In the genomic region with DNA sequence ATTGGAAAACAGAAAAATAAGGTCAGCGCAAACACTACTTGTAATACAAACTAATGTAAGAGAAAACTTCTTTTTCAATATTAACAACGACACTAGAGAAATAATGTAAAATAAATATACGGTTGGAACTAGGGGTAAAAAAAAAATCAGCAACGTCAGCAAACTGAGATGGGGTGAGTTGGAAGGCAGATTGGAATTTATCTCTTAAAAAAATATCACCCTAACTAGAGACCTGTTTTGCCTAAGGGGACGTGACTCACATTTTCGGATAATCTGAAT, we compare ENCODE assay signal across 7 cellular contexts. TPM values are rescaled to one million over a fixed set of nuclear protein-coding genes. Genes with fewer than 3 reads are reported as not detected.
DNase-seq lines count a peak whose midpoint lies in the region; ATAC-seq and TF ChIP-seq lines count a peak whose summit lies in the region.

No MANE protein-coding gene starts in this region.

- peaks cover 19% of the 10 kb centered on the region for H3K4me1 Mint-ChIP-seq in activated T-helper 1 cell treated with anti-CD3 and anti-CD28 coated beads, Interleukin-12 subunit alpha, Interleukin-12 subunit beta, Interleukin-2, Interleukin-4 antibody, amounts not matched to agents 30 ng/mL and 10 ng/mL and 1 ng/mL, durations not matched to agents 14 hours and 24 hours and 36 hours (ENCODE audit: low read depth)
- H3K4me1 Mint-ChIP-seq in stimulated activated memory B cell treated with anti-CD40 and anti-IgM and Interleukin-4, amounts not matched to agents 10 μg/mL and 1 μg/mL and 100 μg/mL, for 72 hours, result peaks cover 32% of the 10 kb centered on the region

- intact Hi-C loops in activated T-helper 1 cell treated with anti-CD3 and anti-CD28 coated beads, Interleukin-12 subunit alpha, Interleukin-12 subunit beta, Interleukin-2, Interleukin-4 antibody, amounts not matched to agents 30 ng/mL and 10 ng/mL and 1 ng/mL, durations not matched to agents 14 hours and 24 hours and 36 hours (cut with micrococcal nuclease), result loop anchor here (2.0 to 5.0 kb wide), 6 partner anchors 50 to 180 kb away; a partner anchor contains a TSS

- H3K4me3 ChIP-seq in HL-60 (replicated peaks; ENCODE audit: insufficient read depth, low read length) (peak overlapping the region; percentile 86), iPS-15b (ENCODE audit: low read depth, low read length) (peak overlapping the region; percentile 95)

- H3K9me3 ChIP-seq in iPS-15b (ENCODE audit: control insufficient read depth, insufficient read depth, low read length), result no peaks in the 10 kb centered on the region

- H3K27me3 Mint-ChIP-seq in activated T-helper 1 cell treated with anti-CD3 and anti-CD28 coated beads, Interleukin-12 subunit alpha, Interleukin-12 subunit beta, Interleukin-2, Interleukin-4 antibody, amounts not matched to agents 30 ng/mL and 10 ng/mL and 1 ng/mL, durations not matched to agents 14 hours and 24 hours and 36 hours (ENCODE audit: insufficient read depth), result peaks cover 33% of the 10 kb centered on the region
- peaks cover 50% of the 10 kb centered on the region for H3K27me3 Mint-ChIP-seq in stimulated activated memory B cell treated with anti-CD40 and anti-IgM and Interleukin-4, amounts not matched to agents 10 μg/mL and 1 μg/mL and 100 μg/mL, for 72 hours

- no peak for ATAC-seq in stimulated activated memory B cell treated with anti-CD40 and anti-IgM and Interleukin-4, amounts not matched to agents 10 μg/mL and 1 μg/mL and 100 μg/mL, for 72 hours

- DNase-seq in HL-60 (ENCODE audit: low read depth in 1 of 2, low spot score in 1 of 2) (no peak), substantia nigra (lab: John Stamatoyannopoulos, UW) (no peak), NCI-H774 (lab: John Stamatoyannopoulos, UW) (no peak), kidney glomerular epithelial cell (lab: John Stamatoyannopoulos, UW) (no peak)
- DNase-seq in activated T-helper 1 cell treated with anti-CD3 and anti-CD28 coated beads, Interleukin-12 subunit alpha, Interleukin-12 subunit beta, Interleukin-2, Interleukin-4 antibody, amounts not matched to agents 30 ng/mL and 10 ng/mL and 1 ng/mL, durations not matched to agents 14 hours and 24 hours and 36 hours (ENCODE audit: low spot score), result no peak

- peak overlapping the region; percentile 81 for H3K27ac ChIP-seq in HL-60 (replicated peaks)
- no peak overlapping the region for H3K27ac ChIP-seq in substantia nigra (ENCODE audit: low read depth, low read length, poor library complexity, severe bottlenecking)

- H3K27ac Mint-ChIP-seq in activated T-helper 1 cell treated with anti-CD3 and anti-CD28 coated beads, Interleukin-12 subunit alpha, Interleukin-12 subunit beta, Interleukin-2, Interleukin-4 antibody, amounts not matched to agents 30 ng/mL and 10 ng/mL and 1 ng/mL, durations not matched to agents 14 hours and 24 hours and 36 hours, result peak overlapping the region; percentile 26
- peak overlapping the region; percentile 85 for H3K27ac Mint-ChIP-seq in stimulated activated memory B cell treated with anti-CD40 and anti-IgM and Interleukin-4, amounts not matched to agents 10 μg/mL and 1 μg/mL and 100 μg/mL, for 72 hours

- no peaks in the 10 kb centered on the region for H3K27me3 ChIP-seq in HL-60 (ENCODE audit: insufficient read depth, poor library complexity, severe bottlenecking)
- H3K27me3 ChIP-seq in iPS-15b (ENCODE audit: control insufficient read depth, insufficient read depth, low read length), result peaks cover 18% of the 10 kb centered on the region

- no peak for TF ChIP-seq CTCF in HL-60 (IDR thresholded peaks at IDR 0.05; ENCODE audit: insufficient read depth, low read length)

- no peaks in the 10 kb centered on the region for H3K9me3 Mint-ChIP-seq in activated T-helper 1 cell treated with anti-CD3 and anti-CD28 coated beads, Interleukin-12 subunit alpha, Interleukin-12 subunit beta, Interleukin-2, Interleukin-4 antibody, amounts not matched to agents 30 ng/mL and 10 ng/mL and 1 ng/mL, durations not matched to agents 14 hours and 24 hours and 36 hours
- no peaks in the 10 kb centered on the region for H3K9me3 Mint-ChIP-seq in stimulated activated memory B cell treated with anti-CD40 and anti-IgM and Interleukin-4, amounts not matched to agents 10 μg/mL and 1 μg/mL and 100 μg/mL, for 72 hours

- H3K36me3 ChIP-seq in iPS-15b (ENCODE audit: control insufficient read depth, insufficient read depth, low read length), result no peaks in the 10 kb centered on the region

- peaks cover 8% of the 10 kb centered on the region for H3K4me1 ChIP-seq in iPS-15b (ENCODE audit: control insufficient read depth, insufficient read depth, low read length)

- H3K9ac ChIP-seq in iPS-15b (ENCODE audit: low read depth, low read length), result no peak overlapping the region

- H3K4me3 Mint-ChIP-seq in activated T-helper 1 cell treated with anti-CD3 and anti-CD28 coated beads, Interleukin-12 subunit alpha, Interleukin-12 subunit beta, Interleukin-2, Interleukin-4 antibody, amounts not matched to agents 30 ng/mL and 10 ng/mL and 1 ng/mL, durations not matched to agents 14 hours and 24 hours and 36 hours, result peak overlapping the region; percentile 93
- peak overlapping the region; percentile 95 for H3K4me3 Mint-ChIP-seq in stimulated activated memory B cell treated with anti-CD40 and anti-IgM and Interleukin-4, amounts not matched to agents 10 μg/mL and 1 μg/mL and 100 μg/mL, for 72 hours

- H3K36me3 Mint-ChIP-seq in activated T-helper 1 cell treated with anti-CD3 and anti-CD28 coated beads, Interleukin-12 subunit alpha, Interleukin-12 subunit beta, Interleukin-2, Interleukin-4 antibody, amounts not matched to agents 30 ng/mL and 10 ng/mL and 1 ng/mL, durations not matched to agents 14 hours and 24 hours and 36 hours (ENCODE audit: low read depth), result peaks cover 3% of the 10 kb centered on the region
- no peaks in the 10 kb centered on the region for H3K36me3 Mint-ChIP-seq in stimulated activated memory B cell treated with anti-CD40 and anti-IgM and Interleukin-4, amounts not matched to agents 10 μg/mL and 1 μg/mL and 100 μg/mL, for 72 hours

RNA-seq across cellular contexts. Expression of a gene that starts 0.7 kb away (rescaled TPM):
- total RNA-seq in activated T-helper 1 cell treated with anti-CD3 and anti-CD28 coated beads, Interleukin-12 subunit alpha, Interleukin-12 subunit beta, Interleukin-2, Interleukin-4 antibody, amounts not matched to agents 30 ng/mL and 10 ng/mL and 1 ng/mL, durations not matched to agents 14 hours and 24 hours and 36 hours, result 48.3 and 50.6 TPM in 2 replicates
